Comparison of ENCODE assay signal across 12 cellular contexts in genomic region chr15:100570735-100571363, GRCh38. TPM values are rescaled to one million over a fixed set of nuclear protein-coding genes. Genes with fewer than 3 reads are reported as not detected.
DNase-seq lines count a peak whose midpoint lies in the region; ATAC-seq and TF ChIP-seq lines count a peak whose summit lies in the region.
"Had no signal": no experiment of that assay in that cellular context is flagged by ENCODE, and none has a peak within 500 bp of the region (broad histone marks: within the 10 kb centered on the region; RNA-seq: fewer than 3 reads in every experiment).

No MANE protein-coding gene starts in this region.

- peak overlapping the region; percentile 72 for H3K27ac Mint-ChIP-seq in activated CD8-positive, alpha-beta T cell treated with anti-CD3 and anti-CD28 coated beads for 36 hours

- no peaks in the 10 kb centered on the region for H3K27me3 Mint-ChIP-seq in activated CD8-positive, alpha-beta T cell treated with anti-CD3 and anti-CD28 coated beads for 36 hours

- H3K9me3 Mint-ChIP-seq in activated CD8-positive, alpha-beta T cell treated with anti-CD3 and anti-CD28 coated beads for 36 hours: no peaks in the 10 kb centered on the region

- no peak overlapping the region for H3K4me3 Mint-ChIP-seq in activated CD8-positive, alpha-beta T cell treated with anti-CD3 and anti-CD28 coated beads for 36 hours

- POLR2A ChIA-PET in activated CD8-positive, alpha-beta T cell treated with anti-CD3 and anti-CD28 coated beads for 36 hours (lab: Charles Lee): interaction anchor here (1.7 kb wide), 1 partner anchor 32 kb away, joined by 4 read pairs; the partner anchor contains the start of gene ASB7

- CTCF ChIA-PET in activated CD8-positive, alpha-beta T cell treated with anti-CD3 and anti-CD28 coated beads for 36 hours (lab: Charles Lee): interaction anchor here (0.7 to 5.8 kb wide), 5 partner anchors 15 to 223 kb away, joined by 3 to 72 read pairs (median 3); no protein-coding TSS in a partner anchor

- DNase-seq in GM12864 (ENCODE audit: low read depth): peak; percentile 38
- DNase-seq in activated CD8-positive, alpha-beta T cell treated with anti-CD3 and anti-CD28 coated beads for 36 hours: no peak
- no peak for DNase-seq in T-helper 9 cell
- no peak for DNase-seq in AG08395 (ENCODE audit: low spot score)
- no peak for DNase-seq in SHP77 treated with DMSO at 0.1 percent for 48 hours (lab: John Stamatoyannopoulos, UW)
- DNase-seq in hippocampal formation (lab: John Stamatoyannopoulos, UW): no peak
- DNase-seq: activated effector memory CD4-positive, alpha-beta T cell treated with Interleukin-2 at 50 U/mL for 16 hours; heart left ventricle; sigmoid colon had no signal

- H3K4me1 Mint-ChIP-seq in activated CD8-positive, alpha-beta T cell treated with anti-CD3 and anti-CD28 coated beads for 36 hours (ENCODE audit: low read depth): peaks cover 37% of the 10 kb centered on the region

- no peak overlapping the region for H3K4me3 ChIP-seq in GM12864 (ENCODE audit: low read depth, low read length)
- H3K4me3 ChIP-seq: BLaER1 treated with 17β-estradiol and CSF1 and Interleukin-3, amounts not matched to agents 10 nM and 100 nM; heart left ventricle; sigmoid colon had no signal

- no peak for TF ChIP-seq CTCF in GM12864 (IDR thresholded peaks at IDR 0.05; ENCODE audit: low read depth, low read length, missing control alignments)
- no peak for TF ChIP-seq CTCF in activated CD8-positive, alpha-beta T cell treated with anti-CD3 and anti-CD28 coated beads for 36 hours (IDR thresholded peaks at IDR 0.05)

- intact Hi-C loops in activated CD8-positive, alpha-beta T cell treated with anti-CD3 and anti-CD28 coated beads for 36 hours (cut with micrococcal nuclease): no loop called here

- peaks cover 38% of the 10 kb centered on the region for H3K36me3 Mint-ChIP-seq in activated CD8-positive, alpha-beta T cell treated with anti-CD3 and anti-CD28 coated beads for 36 hours (ENCODE audit: low read depth)

- ATAC-seq in GM19324 (IDR thresholded peaks at IDR 0.05; ENCODE audit: low FRiP score, unreplicated experiment): peak; percentile 73
- peak; percentile 91 for ATAC-seq in HG02938 (IDR thresholded peaks at IDR 0.05; ENCODE audit: unreplicated experiment)
- ATAC-seq in activated CD8-positive, alpha-beta T cell treated with anti-CD3 and anti-CD28 coated beads for 36 hours: peak; percentile 65
- ATAC-seq: heart left ventricle had no signal

RNA-seq across cellular contexts. Expression of gene LINS1, which starts 31.1 kb away (rescaled TPM):
- total RNA-seq in activated CD8-positive, alpha-beta T cell treated with anti-CD3 and anti-CD28 coated beads for 36 hours: 10 to 100 TPM; 28.7 to 29.4 TPM

RNA-seq across cellular contexts. Expression of gene ASB7, which starts 31.5 kb away (rescaled TPM):
- total RNA-seq in activated CD8-positive, alpha-beta T cell treated with anti-CD3 and anti-CD28 coated beads for 36 hours: 10 to 100 TPM; 15.7 to 18.4 TPM

RNA-seq across cellular contexts. Expression of gene CERS3, which starts 42.1 kb away (rescaled TPM):
- not detected for total RNA-seq in activated CD8-positive, alpha-beta T cell treated with anti-CD3 and anti-CD28 coated beads for 36 hours
- total RNA-seq: heart left ventricle had no signal
